ENCODE assay signal across 31 cellular contexts in the genomic region with DNA sequence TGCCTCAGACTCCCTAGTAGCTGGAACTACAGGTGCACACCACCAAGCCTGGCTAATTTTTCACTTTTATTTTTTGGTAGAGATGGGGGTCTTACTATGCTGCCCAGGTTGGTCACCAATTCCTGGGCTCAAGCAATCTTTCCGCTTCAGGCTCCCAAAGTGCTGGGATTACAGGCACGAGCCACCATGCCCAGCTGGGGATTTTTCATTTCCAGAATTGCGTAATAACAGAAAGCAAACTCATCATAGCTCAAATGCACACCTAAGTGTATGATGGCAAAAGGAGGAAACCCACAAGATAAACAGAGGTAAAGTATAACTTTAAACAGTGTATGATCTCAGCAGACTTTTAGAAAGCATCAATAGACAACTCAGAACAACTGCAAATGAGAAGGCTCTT. TPM values are rescaled to one million over a fixed set of nuclear protein-coding genes. Genes with fewer than 3 reads are reported as not detected.
"Had no signal": no experiment of that assay in that cellular context is flagged by ENCODE, and none has a peak within 500 bp of the region (broad histone marks: within the 10 kb centered on the region; RNA-seq: fewer than 3 reads in every experiment).

No MANE protein-coding gene starts in this region.

- H3K27me3 ChIP-seq: neural progenitor cell, suprapubic skin, testis, tibial artery, transverse colon, upper lobe of right lung had no signal

- H3K9ac ChIP-seq: neural progenitor cell had no signal

- H3K9me3 ChIP-seq: pancreas, prostate gland, spleen, suprapubic skin, testis, tibial artery, transverse colon, upper lobe of right lung, uterus had no signal

- ATAC-seq: naive thymus-derived CD4-positive, alpha-beta T cell; natural killer cell; pancreas; right cardiac atrium; sciatic nerve; stimulated activated memory B cell treated with anti-CD40 and anti-IgM and Interleukin-4, amounts not matched to agents 10 μg/mL and 1 μg/mL and 100 μg/mL, for 72 hours; stimulated activated naive CD8-positive, alpha-beta T cell treated with anti-CD3 and anti-CD28 coated beads, Interleukin-15, amount 100 ng/mL, for 72 hours; stimulated activated naive CD8-positive, alpha-beta T cell treated with anti-CD3 and anti-CD28 coated beads, Interleukin-15, Interleukin-2, amounts not matched to agents 100 U/mL and 50 U/mL, for 24 hours; upper lobe of right lung had no signal

- H3K4me1 ChIP-seq: neural progenitor cell, pancreas, prostate gland, spleen, suprapubic skin, testis, tibial artery, transverse colon, upper lobe of right lung, uterus had no signal

- H3K4me2 ChIP-seq: neural progenitor cell, smooth muscle cell had no signal

- H3K27ac ChIP-seq: neural progenitor cell, pancreas, prostate gland, skin epidermis, spleen, suprapubic skin, testis, tibial artery, transverse colon, upper lobe of right lung, uterus had no signal

- H3K4me3 ChIP-seq: neural progenitor cell, pancreas, prostate gland, skin epidermis, smooth muscle cell, spleen, suprapubic skin, testis, tibial artery, transverse colon, upper lobe of right lung, uterus had no signal

- H3K36me3 ChIP-seq: neural progenitor cell, pancreas, prostate gland, spleen, suprapubic skin, tibial artery, transverse colon, upper lobe of right lung, uterus had no signal

- DNase-seq: naive thymus-derived CD4-positive, alpha-beta T cell; natural killer cell; pancreas; right cardiac atrium; spleen; stimulated activated CD4-positive, alpha-beta T cell treated with anti-CD3 and anti-CD28 coated beads, Interleukin-12 subunit alpha, Interleukin-12 subunit beta, amount 100 ng/mL, for 4 hours; stimulated activated CD4-positive, alpha-beta T cell treated with anti-CD3 and anti-CD28 coated beads, Interleukin-1b, Interleukin-23, amount 100 ng/mL, for 48 hours; stimulated activated CD4-positive, alpha-beta T cell treated with anti-CD3 and anti-CD28 coated beads, Interleukin-4, amount 100 ng/mL, for 1 hour; stimulated activated CD4-positive, alpha-beta T cell treated with anti-CD3 and anti-CD28 coated beads, Interleukin-4, amount 100 ng/mL, for 4 hours; stimulated activated CD8-positive, alpha-beta memory T cell treated with anti-CD3 and anti-CD28 coated beads, Interleukin-4, amount 100 ng/mL, for 48 hours; stimulated activated naive CD4-positive, alpha-beta T cell; stimulated activated naive CD8-positive, alpha-beta T cell treated with anti-CD3 and anti-CD28 coated beads, Interleukin-15, amount 100 ng/mL, for 72 hours; stimulated activated naive CD8-positive, alpha-beta T cell treated with anti-CD3 and anti-CD28 coated beads, Interleukin-15, Interleukin-2, amounts not matched to agents 100 U/mL and 50 U/mL, for 24 hours; substantia nigra; testis; tibial artery; transverse colon; upper lobe of right lung; uterus had no signal

- FAIRE-seq: pancreas had no signal

- H2AFZ ChIP-seq: neural progenitor cell had no signal

RNA-seq across cellular contexts. Expression of a gene that starts 56.2 kb away (rescaled TPM):
- total RNA-seq: naive thymus-derived CD4-positive, alpha-beta T cell; natural killer cell; omental fat pad; osteocyte; posterior vena cava; sciatic nerve; suprapubic skin; upper lobe of right lung; urinary bladder had no signal
- polyA plus RNA-seq: neural cell, right cardiac atrium had no signal
